17 cellular contexts compared by ENCODE assay signal in genomic region chrX:53674581-53674980, GRCh38.
"Had no signal": no experiment of that assay in that cellular context is flagged by ENCODE, and none has a peak within 500 bp of the region (broad histone marks: within the 10 kb centered on the region; RNA-seq: fewer than 3 reads in every experiment).

No MANE protein-coding gene starts in this region.

- H3K27ac Mint-ChIP-seq: brain; T-helper 2 cell treated with Interferon-gamma antibody and Interleukin-4, amounts not matched to agents 5 μg/mL and 100 μg/mL, for 36 hours had no signal

- H3K4me3 ChIP-seq: gastrocnemius medialis, heart left ventricle had no signal

- H3K4me3 Mint-ChIP-seq: brain; immature natural killer cell; T-helper 2 cell treated with Interferon-gamma antibody and Interleukin-4, amounts not matched to agents 5 μg/mL and 100 μg/mL, for 36 hours had no signal

- DNase-seq: activated CD4-positive, alpha-beta T cell treated with anti-CD3 and anti-CD28 coated beads for 1 hour; activated CD4-positive, alpha-beta T cell treated with anti-CD3 and anti-CD28 coated beads, Interleukin-2, amount 50 U/mL, for 4 hours; activated naive CD4-positive, alpha-beta T cell treated with anti-CD3 and anti-CD28 coated beads, Interleukin-2, amount 50 U/mL, for 16 hours; activated T-cell treated with anti-CD3 and anti-CD28 coated beads for 4 hours; amygdala; effector CD8-positive, alpha-beta T cell; gastrocnemius medialis; heart left ventricle; immature natural killer cell; mesendoderm; stimulated activated CD4-positive, alpha-beta T cell treated with anti-CD3 and anti-CD28 coated beads, Interleukin-15, amount 100 ng/mL, for 24 hours; stimulated activated CD4-positive, alpha-beta T cell treated with anti-CD3 and anti-CD28 coated beads, Interleukin-4, amount 100 ng/mL, for 1 hour; stimulated activated naive CD4-positive, alpha-beta T cell; substantia nigra; trophoblast cell had no signal

- H3K27ac ChIP-seq: gastrocnemius medialis, heart left ventricle had no signal

- H3K9me3 Mint-ChIP-seq: brain; immature natural killer cell; T-helper 2 cell treated with Interferon-gamma antibody and Interleukin-4, amounts not matched to agents 5 μg/mL and 100 μg/mL, for 36 hours had no signal

- H3K9me3 ChIP-seq: gastrocnemius medialis, heart left ventricle had no signal

- H3K27me3 Mint-ChIP-seq: brain had no signal

- ATAC-seq: gastrocnemius medialis, heart left ventricle had no signal

- H3K27me3 ChIP-seq: gastrocnemius medialis had no signal
